Comparison of ENCODE assay signal across 26 cellular contexts in the genomic region with DNA sequence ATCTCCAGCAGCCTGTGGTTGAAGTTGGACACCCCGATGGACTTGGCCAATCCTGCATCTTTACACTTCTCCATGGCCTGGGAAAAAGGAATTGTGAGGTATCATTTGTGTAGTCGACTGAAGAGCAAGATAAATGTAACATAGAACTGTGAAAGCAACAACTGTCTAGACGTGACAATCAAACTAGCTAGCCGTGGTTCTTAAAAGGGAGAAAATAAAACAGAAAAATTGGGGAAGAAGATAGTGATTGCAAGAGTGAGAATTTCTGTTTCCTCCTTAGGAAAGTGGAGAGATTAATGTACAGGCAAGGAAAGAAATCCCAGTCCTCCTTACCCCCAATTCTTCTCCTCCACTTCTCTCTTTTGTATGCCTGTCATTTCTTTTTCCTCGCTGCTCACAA. TPM values are rescaled to one million over a fixed set of nuclear protein-coding genes. Genes with fewer than 3 reads are reported as not detected.
"Had no signal": no experiment of that assay in that cellular context is flagged by ENCODE, and none has a peak within 500 bp of the region (broad histone marks: within the 10 kb centered on the region; RNA-seq: fewer than 3 reads in every experiment).

No MANE protein-coding gene starts in this region.

- H3K27me3 ChIP-seq: dorsolateral prefrontal cortex, esophagus muscularis mucosa, foreskin keratinocyte, gastroesophageal sphincter, heart left ventricle, hepatocyte, left lung had no signal

- DNase-seq: dermis blood vessel endothelial cell; dorsolateral prefrontal cortex; effector CD4-positive, alpha-beta T cell; effector memory CD4-positive, alpha-beta T cell; foreskin keratinocyte; heart left ventricle; hypothalamus; immature natural killer cell; islet precursor cell; kidney; kidney glomerular epithelial cell; left colon; left lung; left ventricle myocardium superior; lower lobe of right lung; mesenchymal stem cell; mucosa of descending colon; naive B cell had no signal

- H3K4me1 Mint-ChIP-seq: immature natural killer cell, mesothelial cell of epicardium, naive B cell had no signal

- H3K36me3 Mint-ChIP-seq: immature natural killer cell, mesothelial cell of epicardium, naive B cell had no signal

- FAIRE-seq: colon, endothelial cell of umbilical vein, frontal cortex, kidney had no signal

- H3K4me2 ChIP-seq: hepatocyte had no signal

- H3K9me3 Mint-ChIP-seq: immature natural killer cell, naive B cell had no signal

- H3K4me3 ChIP-seq: coronary artery, dorsolateral prefrontal cortex, esophagus muscularis mucosa, gastroesophageal sphincter, heart left ventricle, hepatocyte, left lung, lower lobe of right lung, mucosa of descending colon had no signal

- H3K4me1 ChIP-seq: esophagus muscularis mucosa, gastroesophageal sphincter, heart left ventricle, left lung, lower lobe of right lung had no signal

- H2AFZ ChIP-seq: hepatocyte had no signal

- H3K27me3 Mint-ChIP-seq: naive B cell had no signal

- H3K27ac Mint-ChIP-seq: immature natural killer cell, mesothelial cell of epicardium, naive B cell had no signal

- H3K79me2 ChIP-seq: hepatocyte had no signal

- H3K4me3 Mint-ChIP-seq: immature natural killer cell, mesothelial cell of epicardium, naive B cell had no signal

- H3K9me3 ChIP-seq: esophagus muscularis mucosa, gastroesophageal sphincter, heart left ventricle, left lung, lower lobe of right lung, mucosa of descending colon had no signal

- H3K36me3 ChIP-seq: left lung, lower lobe of right lung had no signal

- ATAC-seq: foreskin keratinocyte, gastroesophageal sphincter, heart left ventricle, left colon, left lung, left ventricle myocardium superior, lower lobe of right lung, mucosa of descending colon had no signal

- H3K27ac ChIP-seq: coronary artery, dorsolateral prefrontal cortex, esophagus muscularis mucosa, foreskin keratinocyte, gastroesophageal sphincter, heart left ventricle, hepatocyte, left lung, lower lobe of right lung had no signal

RNA-seq across cellular contexts. Expression of gene AKR1C2, which starts 5.0 kb away (rescaled TPM):
- polyA plus RNA-seq: immature natural killer cell had no signal

RNA-seq across cellular contexts. Expression of gene AKR1C1, which starts 35.5 kb away (rescaled TPM):
- polyA plus RNA-seq: immature natural killer cell had no signal
